Comparison of ENCODE assay signal across 2 cellular contexts in genomic region chrX:19445772-19446171, GRCh38.
DNase-seq lines count a peak whose midpoint lies in the region; ATAC-seq, FAIRE-seq and TF ChIP-seq lines count a peak whose summit lies in the region.
"Not testable (repeated sequence)": the region's sequence is repeated elsewhere in the genome, so short reads cannot be mapped to it uniquely, and the experiment has no call there.

No MANE protein-coding gene starts in this region.

- H3K36me3 ChIP-seq in HEK293 (ENCODE audit: control insufficient read depth in 2 of 2, insufficient read depth in 1 of 2, low read length in 2 of 2): not testable (repeated sequence)

- POLR2A ChIA-PET in A549 (lab: Yijun Ruan, JAX); HEK293 (lab: Yijun Ruan, JAX): not testable (repeated sequence)

- TF ChIP-seq RAD21 in A549 (conservative IDR thresholded peaks at IDR 0.05 in 1 of 2, IDR thresholded peaks at IDR 0.05 in 1 of 2): not testable (repeated sequence)

- FAIRE-seq in A549 (lab: Jason Lieb, UNC): not testable (repeated sequence)

- 90% methylated on average over 10 of the region's 10 CpGs for WGBS in A549 (ENCODE audit: missing lambda C conversion rate)

- CTCF ChIA-PET in A549 (lab: Yijun Ruan, JAX): not testable (repeated sequence)
- CTCF ChIA-PET in HEK293 (lab: Yijun Ruan, JAX): interaction anchor here (0.6 kb wide), 1 partner anchor 63 kb away, joined by 3 read pairs; no protein-coding TSS in a partner anchor

- not testable (repeated sequence) for H3K9me3 ChIP-seq in A549; HEK293 (ENCODE audit: control insufficient read depth, insufficient read depth, low read depth, low read length)

- TF ChIP-seq EP300 in A549 (IDR thresholded peaks at IDR 0.05): not testable (repeated sequence)

- not testable (repeated sequence) for TF ChIP-seq CTCF in A549 (IDR thresholded peaks at IDR 0.05); HEK293 (tag by site-specific recombination; IDR thresholded peaks at IDR 0.05)

- not testable (repeated sequence) for DNase-seq in A549 (ENCODE audit: low read depth in 1 of 2, low spot score in 1 of 2)

- not testable (repeated sequence) for H3K4me1 ChIP-seq in A549; HEK293 (ENCODE audit: control insufficient read depth, insufficient read depth, low read length)

- not testable (repeated sequence) for TF ChIP-seq POLR2A in A549 (IDR thresholded peaks at IDR 0.05; ENCODE audit: low read length)

- not testable (repeated sequence) for H3K27ac ChIP-seq in A549; HEK293 (ENCODE audit: extremely low read depth, low read depth, low read length)

- not testable (repeated sequence) for ATAC-seq in A549

- not testable (repeated sequence) for H3K4me3 ChIP-seq in A549; HEK293 (ENCODE audit: low read depth, low read length)

- not testable (repeated sequence) for H3K4me2 ChIP-seq in A549

TF ChIP-seq in A549, 52 proteins besides CTCF, POLR2A, EP300 and RAD21:
- peak; percentile 69 for TF ChIP-seq ZC3H11A (IDR thresholded peaks at IDR 0.05)
TF ChIP-seq in A549: peak in this region for 1; not testable (repeated sequence) for 51.

TF ChIP-seq in HEK293, 187 proteins besides CTCF, POLR2A, EP300 and RAD21:
- TF ChIP-seq ZNF629 (tag by site-specific recombination; IDR thresholded peaks at IDR 0.05): peak; percentile 43; the same call in 1 of the 2 replicates
- peak; percentile 70; the same call in 1 of the 2 replicates for TF ChIP-seq ZNF623 (tag by site-specific recombination; IDR thresholded peaks at IDR 0.05)
- TF ChIP-seq ZNF510 (tag by site-specific recombination; IDR thresholded peaks at IDR 0.05; ENCODE audit: insufficient replicate concordance): peak; percentile 56
- peak; percentile 62 for TF ChIP-seq ZBTB11 (tag by site-specific recombination; conservative IDR thresholded peaks at IDR 0.05; ENCODE audit: low read depth)
- TF ChIP-seq ZNF394 (tag by site-specific recombination; IDR thresholded peaks at IDR 0.05; ENCODE audit: borderline replicate concordance): peak; percentile 87
- 0 out of 2 replicates have a peak, but pooled peaks have one; percentile 23 for TF ChIP-seq REST (tag by site-specific recombination; IDR thresholded peaks at IDR 0.05)
- peak; percentile 82 for TF ChIP-seq ZNF518A (tag by site-specific recombination; conservative IDR thresholded peaks at IDR 0.05; ENCODE audit: low read depth)
- TF ChIP-seq ZNF140 (tag by site-specific recombination; IDR thresholded peaks at IDR 0.05): peak; percentile 66; the same call in 1 of the 2 replicates
- TF ChIP-seq ZNF202 (tag by site-specific recombination; IDR thresholded peaks at IDR 0.05; ENCODE audit: borderline replicate concordance): 0 out of 2 replicates have a peak, but pooled peaks have one; percentile 51
- TF ChIP-seq ZNF555 (tag by site-specific recombination; conservative IDR thresholded peaks at IDR 0.05): peak; percentile 60
- peak; percentile 77 for TF ChIP-seq ZNF433 (tag by site-specific recombination; IDR thresholded peaks at IDR 0.05; ENCODE audit: low read depth)
- peak; percentile 30; the same call in 1 of the 2 replicates for TF ChIP-seq MZF1 (tag by site-specific recombination; IDR thresholded peaks at IDR 0.05; ENCODE audit: borderline replicate concordance)
- TF ChIP-seq ZBTB8A (tag by site-specific recombination; IDR thresholded peaks at IDR 0.05): peak; percentile 52
- TF ChIP-seq ZNF266 (tag by site-specific recombination; IDR thresholded peaks at IDR 0.05; ENCODE audit: low read depth): 0 out of 2 replicates have a peak, but pooled peaks have one; percentile 25
- TF ChIP-seq ZNF426 (tag by site-specific recombination; IDR thresholded peaks at IDR 0.05): peak; percentile 79
- TF ChIP-seq ZNF341 (tag by site-specific recombination; IDR thresholded peaks at IDR 0.05; ENCODE audit: low read depth): 0 out of 2 replicates have a peak, but pooled peaks have one; percentile 22
